In genomic region chr10:44864042-44864436, GRCh38 we compare ENCODE assay signal across 9 cellular contexts. TPM values are rescaled to one million over a fixed set of nuclear protein-coding genes. Genes with fewer than 3 reads are reported as not detected.
DNase-seq lines count a peak whose midpoint lies in the region; TF ChIP-seq lines count a peak whose summit lies in the region.
"Had no signal": no experiment of that assay in that cellular context is flagged by ENCODE, and none has a peak within 500 bp of the region (broad histone marks: within the 10 kb centered on the region; RNA-seq: fewer than 3 reads in every experiment).

No MANE protein-coding gene starts in this region.

- H3K36me3 ChIP-seq in rectal smooth muscle tissue (ENCODE audit: control insufficient read depth, insufficient read depth, low read length): no peaks in the 10 kb centered on the region

- H3K27ac ChIP-seq in rectal smooth muscle tissue (ENCODE audit: low read depth, low read length): peak overlapping the region; percentile 40

- H3K27me3 ChIP-seq in rectal smooth muscle tissue (ENCODE audit: control insufficient read depth, insufficient read depth, low read length): no peaks in the 10 kb centered on the region

- peak; percentile 24 to 53 for DNase-seq in NCI-H524 (lab: John Stamatoyannopoulos, UW)
- no peak for DNase-seq in NCI-H524 treated with DMSO at 0.1 percent for 48 hours (lab: John Stamatoyannopoulos, UW)
- DNase-seq in activated CD4-positive, alpha-beta T cell treated with anti-CD3 and anti-CD28 coated beads, Interleukin-2, amount 50 U/mL, for 48 hours: peak; percentile 15
- peak; percentile 18 to 36 for DNase-seq in foreskin fibroblast
- no peak for DNase-seq in SKM-1 treated with dmso at 0.1 percent for 144 hours (lab: John Stamatoyannopoulos, UW; ENCODE audit: unreplicated experiment)
- DNase-seq in mesenteric fat pad (ENCODE audit: low spot score): no peak
- DNase-seq in NCI-H510A (lab: John Stamatoyannopoulos, UW): no peak

- no peak for TF ChIP-seq CTCF in foreskin fibroblast (IDR thresholded peaks at IDR 0.05; ENCODE audit: low read depth, low read length)

- H3K4me3 ChIP-seq in foreskin fibroblast (ENCODE audit: low read depth in 1 of 2, low read length in 2 of 2) (peak overlapping the region; percentile 48 to 61), rectal smooth muscle tissue (ENCODE audit: low read length) (peak overlapping the region; percentile 85)

- H3K9ac ChIP-seq in rectal smooth muscle tissue (ENCODE audit: low read length): no peak overlapping the region

- H3K4me1 ChIP-seq in rectal smooth muscle tissue (ENCODE audit: control insufficient read depth, insufficient read depth, low read length): peaks cover 8% of the 10 kb centered on the region

RNA-seq across cellular contexts. Expression of gene TMEM72, which starts 47.1 kb away (rescaled TPM):
- not detected for total RNA-seq in mesenteric fat pad
- total RNA-seq: Daoy had no signal

Comparison
In these comparisons a context has a peak if more than half of its experiments do, and no peak if none do; other contexts are left out.
1. DNase-seq: peak in NCI-H524 (2 of 2), activated CD4-positive, alpha-beta T cell treated with anti-CD3 and anti-CD28 coated beads, Interleukin-2, amount 50 U/mL, for 48 hours (2 of 2) and foreskin fibroblast (2 of 2); none in NCI-H524 treated with DMSO at 0.1 percent for 48 hours (single experiment), SKM-1 treated with dmso at 0.1 percent for 144 hours (single experiment), mesenteric fat pad (single experiment) and NCI-H510A (single experiment).